10 cellular contexts compared by ENCODE assay signal in the genomic region with DNA sequence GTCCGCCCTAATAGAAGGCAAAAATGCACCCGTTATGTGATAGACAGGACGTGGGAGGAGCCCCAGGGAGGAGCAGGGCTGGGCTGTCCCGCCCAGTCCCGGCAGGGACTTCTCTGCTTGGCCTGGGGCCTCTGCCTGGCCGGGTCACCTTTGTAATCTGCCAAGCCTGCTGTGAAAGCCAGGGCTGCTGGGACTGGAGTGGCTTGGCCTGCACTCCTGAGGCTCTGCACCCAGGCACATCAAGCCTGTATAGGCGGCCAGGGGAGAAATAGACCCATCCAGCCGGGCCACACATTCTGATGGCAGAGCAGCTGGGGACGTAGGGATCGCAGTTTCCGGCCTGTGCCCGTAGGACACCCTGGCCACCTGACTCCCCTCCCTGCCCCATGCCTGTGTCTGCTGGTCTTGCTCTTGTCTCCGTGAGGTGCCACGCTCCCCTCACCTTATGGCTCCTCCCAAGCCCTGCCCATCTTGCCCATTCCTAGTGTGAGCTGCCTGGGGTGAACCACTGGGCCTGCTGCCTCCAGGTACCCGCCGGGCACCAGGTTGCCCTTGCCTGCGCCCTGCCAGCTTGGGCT. TPM values are rescaled to one million over a fixed set of nuclear protein-coding genes. Genes with fewer than 3 reads are reported as not detected.
DNase-seq lines count a peak whose midpoint lies in the region; ATAC-seq and TF ChIP-seq lines count a peak whose summit lies in the region.
"Had no signal": no experiment of that assay in that cellular context is flagged by ENCODE, and none has a peak within 500 bp of the region (broad histone marks: within the 10 kb centered on the region; RNA-seq: fewer than 3 reads in every experiment).

No MANE protein-coding gene starts in this region.

- no peaks in the 10 kb centered on the region for H3K27me3 ChIP-seq in testis

- H3K27ac ChIP-seq in testis, result peak overlapping the region in 1 of 2 donors; percentile 40

- no peak overlapping the region for H3K4me3 ChIP-seq in testis

- intact Hi-C loops in testis (cut with DNase I; ENCODE audit: low total_unique reads), result no loop called here

- H3K9me3 ChIP-seq in testis, result no peaks in the 10 kb centered on the region

- H3K4me1 ChIP-seq in testis, result peaks cover 19% of the 10 kb centered on the region

- H3K36me3 ChIP-seq in testis (ENCODE audit: low read depth, missing control alignments), result no peaks in the 10 kb centered on the region

- 64 to 73% methylated on average over 8 to 17 of the region's 17 CpGs for WGBS in testis, 2 donors

- no peak for TF ChIP-seq POLR2A in testis (IDR thresholded peaks at IDR 0.05)

- peak; percentile 91 for ATAC-seq in left lobe of liver
- ATAC-seq in HG02678 (IDR thresholded peaks at IDR 0.05; ENCODE audit: unreplicated experiment), result no peak
- no peak for ATAC-seq in HG02981 (IDR thresholded peaks at IDR 0.05; ENCODE audit: unreplicated experiment)
- ATAC-seq: natural killer cell had no signal

- TF ChIP-seq CTCF in testis (IDR thresholded peaks at IDR 0.05), result no peak

- DNase-seq in HT-29 (ENCODE audit: low spot score), result peak; percentile 33
- DNase-seq in cerebellar nuclear complex (lab: John Stamatoyannopoulos, UW), result peak; percentile 17 to 19
- peak; percentile 91 for DNase-seq in left lobe of liver (ENCODE audit: low spot score)
- DNase-seq in testis, result peak; percentile 63
- no peak for DNase-seq in NCI-H146 treated with DMSO at 0.1 percent for 48 hours (lab: John Stamatoyannopoulos, UW; ENCODE audit: unreplicated experiment)
- no peak for DNase-seq in NAMALWA (ENCODE audit: low spot score)
- DNase-seq: natural killer cell, NCI-H2081 had no signal

RNA-seq across cellular contexts. Expression of a gene that starts 28.1 kb away (rescaled TPM):
- total RNA-seq in HT-29 (2014; rRNA removed; shearing (Covaris generic)), result 437 and 467 TPM in 2 replicates
- total RNA-seq in left lobe of liver, result 24.1 TPM
- total RNA-seq in testis, result 10 to 100 TPM; 78.4 to 96.7 TPM
- polyA plus RNA-seq in testis (ENCODE audit: insufficient read depth, low read depth, low replicate concordance), result 102 TPM

Comparison
In these comparisons a context has a peak if more than half of its experiments do, and no peak if none do; other contexts are left out.
1. DNase-seq: peak in HT-29 (single experiment), cerebellar nuclear complex (2 of 2), left lobe of liver (single experiment) and testis (single experiment); none in NCI-H146 treated with DMSO at 0.1 percent for 48 hours (single experiment) and NAMALWA (single experiment).